In genomic region chr2:224569654-224570053, GRCh38 we compare ENCODE assay signal across 1 cellular context.
TF ChIP-seq lines count a peak whose summit lies in the region.

No MANE protein-coding gene starts in this region.

TF ChIP-seq in A549, 52 proteins besides CTCF, POLR2A, EP300 and RAD21 (continued from another document):
- TF ChIP-seq BCL3 (IDR thresholded peaks at IDR 0.05) (no peak), RARB (CRISPR knock-in tag; IDR thresholded peaks at IDR 0.05) (no peak), CBX2 (IDR thresholded peaks at IDR 0.05; ENCODE audit: borderline replicate concordance, low read depth) (no peak), HES2 (IDR thresholded peaks at IDR 0.05) (no peak), POLR2AphosphoS2 (conservative IDR thresholded peaks at IDR 0.05; ENCODE audit: low read length) (no peak), HOXB5 (CRISPR knock-in tag; IDR thresholded peaks at IDR 0.05) (no peak), MAFK (IDR thresholded peaks at IDR 0.05; ENCODE audit: partially characterized antibody) (no peak), E2F6 (IDR thresholded peaks at IDR 0.05; ENCODE audit: borderline replicate concordance, low read depth) (no peak), SMC3 (IDR thresholded peaks at IDR 0.05) (no peak)
